9 cellular contexts compared by ENCODE assay signal in the genomic region with DNA sequence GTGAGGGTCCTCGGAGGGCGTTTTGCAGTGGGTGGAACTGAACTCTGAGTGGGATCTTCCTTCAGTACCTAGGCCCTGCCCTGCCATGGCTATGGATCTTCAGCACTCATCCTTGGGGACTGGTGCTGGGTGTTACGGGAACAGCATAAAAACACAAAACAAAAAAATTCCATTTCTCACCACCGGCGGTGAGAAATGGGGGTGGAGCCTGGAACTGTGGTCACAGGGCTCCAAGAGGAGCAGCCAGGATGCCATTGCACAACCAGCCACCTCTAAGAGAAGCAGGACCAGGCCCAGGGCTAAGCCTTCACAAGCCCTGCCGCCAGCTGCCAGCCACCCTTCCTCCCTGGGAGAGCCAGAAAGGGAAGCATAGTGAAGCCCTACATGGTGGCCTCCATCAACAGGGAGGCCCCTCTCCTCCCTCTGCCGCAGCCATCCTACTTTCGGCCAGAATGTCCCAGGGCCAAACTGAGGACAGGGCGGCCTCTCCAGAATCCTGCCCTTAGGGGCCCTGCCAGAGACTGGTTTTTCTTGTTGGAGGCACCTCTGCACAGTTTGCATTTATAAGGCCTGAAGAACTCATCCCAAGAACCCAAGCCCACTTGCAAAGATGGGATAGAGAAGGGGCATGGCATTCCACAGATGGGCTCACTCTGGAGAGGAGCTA.
DNase-seq lines count a peak whose midpoint lies in the region; ATAC-seq and TF ChIP-seq lines count a peak whose summit lies in the region.
"Had no signal": no experiment of that assay in that cellular context is flagged by ENCODE, and none has a peak within 500 bp of the region (broad histone marks: within the 10 kb centered on the region; RNA-seq: fewer than 3 reads in every experiment).

No MANE protein-coding gene starts in this region.

- no peak for TF ChIP-seq POLR2A in IMR-90 (IDR thresholded peaks at IDR 0.05; ENCODE audit: low read depth, low read length)

- ATAC-seq in IMR-90 (ENCODE audit: low read depth) (peak; percentile 1; the same call in 1 of the 2 replicates), lower lobe of right lung (peak; percentile 61 to 63), GM21447 (IDR thresholded peaks at IDR 0.05; ENCODE audit: unreplicated experiment) (no peak)
- no peak for ATAC-seq in activated naive CD8-positive, alpha-beta T cell treated with anti-CD3 and anti-CD28 coated beads, Interleukin-2, amount 50 U/mL, for 24 hours

- H3K9me3 Mint-ChIP-seq in activated naive CD8-positive, alpha-beta T cell treated with anti-CD3 and anti-CD28 coated beads, Interleukin-2, amount 50 U/mL, for 24 hours: no peaks in the 10 kb centered on the region

- H3K36me3 ChIP-seq in IMR-90 (ENCODE audit: control insufficient read depth, insufficient read depth, low read length) (no peaks in the 10 kb centered on the region), lower lobe of right lung (no peaks in the 10 kb centered on the region)

- H3K14ac ChIP-seq in IMR-90 (replicated peaks; ENCODE audit: low read depth, low read length): peak overlapping the region; percentile 98

- peak overlapping the region; percentile 89 for H3K18ac ChIP-seq in IMR-90 (ENCODE audit: low read depth, low read length)

- H2AFZ ChIP-seq in IMR-90 (replicated peaks; ENCODE audit: low read length, poor library complexity): peak overlapping the region; percentile 90

- peaks cover 7% of the 10 kb centered on the region; the same call in 1 of the 2 replicates for H3K9me3 ChIP-seq in AG04450 (ENCODE audit: control insufficient read depth, insufficient read depth, low read length)
- H3K9me3 ChIP-seq in IMR-90 (ENCODE audit: control insufficient read depth, insufficient read depth, low read length): no peaks in the 10 kb centered on the region
- H3K9me3 ChIP-seq in lower lobe of right lung: no peaks in the 10 kb centered on the region

- in situ Hi-C loops in IMR-90 (cut with MboI; ENCODE audit: low sequenced_read_pairs): no loop called here

- peak overlapping the region; percentile 83 for H2AK9ac ChIP-seq in IMR-90 (replicated peaks; ENCODE audit: low read depth, low read length, poor library complexity)

- peak overlapping the region; percentile 78 for H3K56ac ChIP-seq in IMR-90 (ENCODE audit: extremely low read depth, insufficient read depth, low read length)

- CTCF ChIA-PET in AG04450 (lab: Charles Lee) (no interaction called here), IMR-90 (lab: Yijun Ruan, JAX) (interaction anchor here (1.6 kb wide), 1 partner anchor 178 kb away, joined by 3 read pairs; no protein-coding TSS in a partner anchor)

- peak overlapping the region; percentile 99 for H2AK5ac ChIP-seq in IMR-90 (ENCODE audit: low read depth, low read length)

- peak overlapping the region; percentile 97 for H2BK5ac ChIP-seq in IMR-90 (ENCODE audit: low read depth, low read length, poor library complexity, severe bottlenecking)

- H3K9ac ChIP-seq in IMR-90 (ENCODE audit: low read depth, low read length): peak overlapping the region; percentile 49

- dilution Hi-C loops in IMR-90 (cut with HindIII; ENCODE audit: low sequenced_read_pairs, unreplicated experiment): no loop called here

- H3K4me1 ChIP-seq in IMR-90 (ENCODE audit: control insufficient read depth, insufficient read depth, low read length) (peaks cover 28% of the 10 kb centered on the region), lower lobe of right lung (peaks cover 43% of the 10 kb centered on the region)

- no peak for TF ChIP-seq RAD21 in IMR-90 (IDR thresholded peaks at IDR 0.05; ENCODE audit: low read length)

- no peak overlapping the region for H3K4me3 ChIP-seq in AG04450 (ENCODE audit: low read depth, low read length)
- H3K4me3 ChIP-seq in IMR-90 (ENCODE audit: insufficient read depth, low read depth, low read length): no peak overlapping the region
- no peak overlapping the region for H3K4me3 ChIP-seq in lower lobe of right lung

- no peaks in the 10 kb centered on the region for H3K27me3 Mint-ChIP-seq in activated naive CD8-positive, alpha-beta T cell treated with anti-CD3 and anti-CD28 coated beads, Interleukin-2, amount 50 U/mL, for 24 hours

- H3K4me3 Mint-ChIP-seq in activated naive CD8-positive, alpha-beta T cell treated with anti-CD3 and anti-CD28 coated beads, Interleukin-2, amount 50 U/mL, for 24 hours: peak overlapping the region; percentile 82

- POLR2A ChIA-PET in AG04450 (lab: Yijun Ruan, JAX): interaction anchor here (0.9 to 1.0 kb wide), 2 partner anchors 28 to 148 kb away, joined by 3 read pairs; no protein-coding TSS in a partner anchor
- POLR2A ChIA-PET in IMR-90 (lab: Charles Lee; ENCODE audit: unreplicated experiment): no interaction called here

- H2BK20ac ChIP-seq in IMR-90 (ENCODE audit: low read depth, low read length): peak overlapping the region; percentile 97

- H3K4ac ChIP-seq in IMR-90 (ENCODE audit: low read depth, low read length): peak overlapping the region; percentile 96

- intact Hi-C loops in IMR-90 (cut with micrococcal nuclease) (loop anchor here (2.0 kb wide), 1 partner anchor 39 kb away; no protein-coding TSS in a partner anchor), lower lobe of right lung (cut with DNase I) (no loop called here)

- WGBS in IMR-90 (ENCODE audit: extremely low coverage in 2 of 2, insufficient read length in 1 of 2), 2 experiments: no CpG with 5 or more reads among the region's 9 CpGs

- peaks cover 31% of the 10 kb centered on the region for H3K9me1 ChIP-seq in IMR-90 (ENCODE audit: insufficient read depth, low read length)

- peak overlapping the region; percentile 98 for H4K91ac ChIP-seq in IMR-90 (ENCODE audit: insufficient read depth, low read depth, low read length)

- H3K4me1 Mint-ChIP-seq in activated naive CD8-positive, alpha-beta T cell treated with anti-CD3 and anti-CD28 coated beads, Interleukin-2, amount 50 U/mL, for 24 hours: peaks cover 73% of the 10 kb centered on the region

- H3K27ac Mint-ChIP-seq in activated naive CD8-positive, alpha-beta T cell treated with anti-CD3 and anti-CD28 coated beads, Interleukin-2, amount 50 U/mL, for 24 hours: peak overlapping the region; percentile 98

- no peak for TF ChIP-seq CTCF in AG04450 (IDR thresholded peaks at IDR 0.05; ENCODE audit: low read depth, low read length)
- TF ChIP-seq CTCF in IMR-90 (conservative IDR thresholded peaks at IDR 0.05; ENCODE audit: low read depth, low read length): no peak
- no peak for TF ChIP-seq CTCF in lower lobe of right lung (IDR thresholded peaks at IDR 0.05)

- H3K23ac ChIP-seq in IMR-90 (ENCODE audit: low read depth, low read length): peak overlapping the region; percentile 48; the same call in 1 of the 2 replicates

- H4K8ac ChIP-seq in IMR-90 (ENCODE audit: low read depth in 2 of 2, low read length in 2 of 2): peak overlapping the region; percentile 91 to 98

- H3K27me3 ChIP-seq in AG04450 (ENCODE audit: control insufficient read depth, insufficient read depth, low read length) (no peaks in the 10 kb centered on the region), IMR-90 (ENCODE audit: control insufficient read depth, insufficient read depth, low read length) (no peaks in the 10 kb centered on the region), lower lobe of right lung (ENCODE audit: low read depth) (no peaks in the 10 kb centered on the region)

- peaks cover 35% of the 10 kb centered on the region for H3K36me3 Mint-ChIP-seq in activated naive CD8-positive, alpha-beta T cell treated with anti-CD3 and anti-CD28 coated beads, Interleukin-2, amount 50 U/mL, for 24 hours (ENCODE audit: low read depth)

- no peak overlapping the region for H3K4me2 ChIP-seq in IMR-90 (ENCODE audit: low read depth, low read length)

- H3K27ac ChIP-seq in AG04450 (ENCODE audit: low read depth, low read length): peak overlapping the region; percentile 63
- peak overlapping the region; percentile 95 for H3K27ac ChIP-seq in IMR-90 (ENCODE audit: insufficient read depth, low read length)
- peak overlapping the region; percentile 69 for H3K27ac ChIP-seq in lower lobe of right lung

- no TSS peak for BruUV-seq in IMR-90 (replicated peaks; lab: Mats Ljungman, UMichigan)

- peak overlapping the region; percentile 99 for H2BK120ac ChIP-seq in IMR-90 (ENCODE audit: low read depth, low read length)

- peak overlapping the region; percentile 95 for H4K5ac ChIP-seq in IMR-90 (ENCODE audit: low read depth, low read length)

- peaks cover 0 to 20% of the 10 kb centered on the region in 2 experiments; a peak in 3 of 4 replicates for H3K79me1 ChIP-seq in IMR-90 (ENCODE audit: low read depth in 1 of 2, low read length in 2 of 2)

- peaks cover 4% of the 10 kb centered on the region; the same call in 1 of the 2 replicates for H4K20me1 ChIP-seq in IMR-90 (ENCODE audit: insufficient read depth, low read length)

- peak overlapping the region; percentile 98 for H2BK15ac ChIP-seq in IMR-90 (ENCODE audit: low read depth, low read length)

- no peak for DNase-seq in AG04450 (ENCODE audit: low read depth, low spot score)
- no peak for DNase-seq in IMR-90
- peak; percentile 22 for DNase-seq in activated naive CD8-positive, alpha-beta T cell treated with anti-CD3 and anti-CD28 coated beads, Interleukin-2, amount 50 U/mL, for 24 hours
- peak; percentile 85 for DNase-seq in lower lobe of right lung
- no peak for DNase-seq in COLO668 (lab: John Stamatoyannopoulos, UW; ENCODE audit: unreplicated experiment)
- no peak for DNase-seq in activated CD4-positive, CD25-positive, alpha-beta regulatory T cell treated with anti-CD3 and anti-CD28 coated beads, Interleukin-2, amount 50 U/mL, for 72 hours
- DNase-seq in foreskin melanocyte: no peak
- DNase-seq: NCI-H187 treated with DMSO at 0.1 percent for 48 hours had no signal

TF ChIP-seq in IMR-90, 13 proteins besides CTCF, POLR2A, EP300 and RAD21:
- TF ChIP-seq NFE2L2 (IDR thresholded peaks at IDR 0.05; ENCODE audit: low read depth, low read length): no peak
- TF ChIP-seq CEBPB (IDR thresholded peaks at IDR 0.05; ENCODE audit: low read depth, low read length): peak; percentile 73
- no peak for TF ChIP-seq MAZ (IDR thresholded peaks at IDR 0.05; ENCODE audit: borderline replicate concordance, low read depth, low read length)
- TF ChIP-seq FOS (IDR thresholded peaks at IDR 0.05; ENCODE audit: low read depth, low read length): no peak
- TF ChIP-seq MAFK (IDR thresholded peaks at IDR 0.05; ENCODE audit: low read depth, low read length): no peak
- TF ChIP-seq RCOR1 (IDR thresholded peaks at IDR 0.05; ENCODE audit: insufficient replicate concordance, low read length): no peak
- TF ChIP-seq MXI1 (IDR thresholded peaks at IDR 0.05; ENCODE audit: borderline replicate concordance, low read depth, low read length): no peak

Comparison
In these comparisons a context has a peak if more than half of its experiments do, and no peak if none do; other contexts are left out.
1. DNase-seq: peak in activated naive CD8-positive, alpha-beta T cell treated with anti-CD3 and anti-CD28 coated beads, Interleukin-2, amount 50 U/mL, for 24 hours (single experiment) and lower lobe of right lung (single experiment); none in AG04450 (single experiment), IMR-90 (single experiment), COLO668 (single experiment), activated CD4-positive, CD25-positive, alpha-beta regulatory T cell treated with anti-CD3 and anti-CD28 coated beads, Interleukin-2, amount 50 U/mL, for 72 hours (single experiment) and foreskin melanocyte (single experiment).
2. ATAC-seq: peak in IMR-90 (single experiment) and lower lobe of right lung (2 of 2); none in activated naive CD8-positive, alpha-beta T cell treated with anti-CD3 and anti-CD28 coated beads, Interleukin-2, amount 50 U/mL, for 24 hours (single experiment) and GM21447 (single experiment).
3. Peak in every context shown above with its lines, with median percentiles within 50 percentile points of each other: H3K27ac ChIP-seq.